In genomic region chrX:105475801-105476200, GRCh38 we compare ENCODE assay signal across 22 cellular contexts.
"Had no signal": no experiment of that assay in that cellular context is flagged by ENCODE, and none has a peak within 500 bp of the region (broad histone marks: within the 10 kb centered on the region; RNA-seq: fewer than 3 reads in every experiment).

No MANE protein-coding gene starts in this region.

- DNase-seq: endodermal cell; heart right ventricle; hypothalamus; kidney; left cardiac atrium; left ventricle myocardium inferior; lower lobe of right lung; naive thymus-derived CD4-positive, alpha-beta T cell; nephron progenitor cell; psoas muscle; spleen; stimulated activated CD4-positive, alpha-beta T cell treated with anti-CD3 and anti-CD28 coated beads, Interleukin-15, amount 100 ng/mL, for 24 hours; stimulated activated CD4-positive, alpha-beta T cell treated with anti-CD3 and anti-CD28 coated beads, Interleukin-1b, Interleukin-23, amount 100 ng/mL, for 48 hours; stimulated activated CD4-positive, alpha-beta T cell treated with anti-CD3 and anti-CD28 coated beads, Interleukin-4, amount 100 ng/mL, for 24 hours; stimulated activated naive B cell treated with anti-CD40 and anti-IgM and Interleukin-4, amounts not matched to agents 10 μg/mL and 1 μg/mL and 100 μg/mL, for 72 hours; stimulated activated naive CD8-positive, alpha-beta T cell treated with anti-CD3 and anti-CD28 coated beads, Interleukin-15, amount 100 ng/mL, for 72 hours; transverse colon had no signal

- ATAC-seq: esophagus mucosa; heart right ventricle; left cardiac atrium; lower lobe of right lung; naive thymus-derived CD4-positive, alpha-beta T cell; sciatic nerve; stimulated activated naive B cell treated with anti-CD40 and anti-IgM and Interleukin-4, amounts not matched to agents 10 μg/mL and 1 μg/mL and 100 μg/mL, for 72 hours; stimulated activated naive CD8-positive, alpha-beta T cell treated with anti-CD3 and anti-CD28 coated beads, Interleukin-15, amount 100 ng/mL, for 72 hours had no signal

- H3K4me1 Mint-ChIP-seq: central memory CD8-positive, alpha-beta T cell; naive thymus-derived CD4-positive, alpha-beta T cell; nephron progenitor cell; stimulated activated naive B cell treated with anti-CD40 and anti-IgM and Interleukin-4, amounts not matched to agents 10 μg/mL and 1 μg/mL and 100 μg/mL, for 72 hours; stimulated activated naive CD8-positive, alpha-beta T cell treated with anti-CD3 and anti-CD28 coated beads, Interleukin-15, amount 100 ng/mL, for 72 hours had no signal

- H3K27me3 Mint-ChIP-seq: central memory CD8-positive, alpha-beta T cell; dendritic cell treated with granulocyte-macrophage colony-stimulating factor and Interleukin-4, amounts not matched to agents 40 ng/mL and 50 ng/mL, for 4 days; naive thymus-derived CD4-positive, alpha-beta T cell; stimulated activated naive B cell treated with anti-CD40 and anti-IgM and Interleukin-4, amounts not matched to agents 10 μg/mL and 1 μg/mL and 100 μg/mL, for 72 hours; stimulated activated naive CD8-positive, alpha-beta T cell treated with anti-CD3 and anti-CD28 coated beads, Interleukin-15, amount 100 ng/mL, for 72 hours had no signal

- H3K27ac Mint-ChIP-seq: dendritic cell treated with granulocyte-macrophage colony-stimulating factor and Interleukin-4, amounts not matched to agents 40 ng/mL and 50 ng/mL, for 4 days; endodermal cell; naive thymus-derived CD4-positive, alpha-beta T cell; nephron progenitor cell; stimulated activated naive B cell treated with anti-CD40 and anti-IgM and Interleukin-4, amounts not matched to agents 10 μg/mL and 1 μg/mL and 100 μg/mL, for 72 hours; stimulated activated naive CD8-positive, alpha-beta T cell treated with anti-CD3 and anti-CD28 coated beads, Interleukin-15, amount 100 ng/mL, for 72 hours had no signal

- H3K36me3 Mint-ChIP-seq: stimulated activated naive B cell treated with anti-CD40 and anti-IgM and Interleukin-4, amounts not matched to agents 10 μg/mL and 1 μg/mL and 100 μg/mL, for 72 hours had no signal

- H3K9me3 Mint-ChIP-seq: dendritic cell treated with granulocyte-macrophage colony-stimulating factor and Interleukin-4, amounts not matched to agents 40 ng/mL and 50 ng/mL, for 4 days had no signal

- H3K4me3 Mint-ChIP-seq: central memory CD8-positive, alpha-beta T cell; dendritic cell treated with granulocyte-macrophage colony-stimulating factor and Interleukin-4, amounts not matched to agents 40 ng/mL and 50 ng/mL, for 4 days; endodermal cell; naive thymus-derived CD4-positive, alpha-beta T cell; nephron progenitor cell; stimulated activated naive B cell treated with anti-CD40 and anti-IgM and Interleukin-4, amounts not matched to agents 10 μg/mL and 1 μg/mL and 100 μg/mL, for 72 hours; stimulated activated naive CD8-positive, alpha-beta T cell treated with anti-CD3 and anti-CD28 coated beads, Interleukin-15, amount 100 ng/mL, for 72 hours had no signal

- H3K4me3 ChIP-seq: heart right ventricle, left ventricle myocardium inferior, lower lobe of right lung, psoas muscle, spleen, thoracic aorta, transverse colon had no signal
